In the genomic region with DNA sequence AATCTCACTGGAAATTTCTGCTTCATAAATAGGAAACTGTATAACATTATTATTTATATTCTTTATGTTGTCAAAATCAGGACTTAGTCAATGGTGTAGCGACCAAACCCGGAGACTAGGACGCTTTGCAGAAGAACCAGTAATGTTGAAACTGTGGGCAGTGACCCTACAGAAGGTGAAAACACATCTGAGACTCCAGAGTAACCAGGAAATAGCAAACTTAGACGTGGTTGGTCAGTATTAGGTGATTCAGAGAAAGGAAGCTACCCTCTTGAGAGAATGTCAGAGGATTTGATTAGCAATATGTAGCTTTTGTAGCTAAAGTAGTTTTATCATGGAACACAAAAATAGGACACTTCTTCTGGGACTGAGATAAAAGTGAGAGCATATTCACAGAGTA, we compare ENCODE assay signal across 22 cellular contexts.
"Had no signal": no experiment of that assay in that cellular context is flagged by ENCODE, and none has a peak within 500 bp of the region (broad histone marks: within the 10 kb centered on the region; RNA-seq: fewer than 3 reads in every experiment).

No MANE protein-coding gene starts in this region.

- H3K4me3 ChIP-seq: breast epithelium, colonic mucosa, esophagus muscularis mucosa, heart left ventricle, left ventricle myocardium inferior, lung, mucosa of descending colon, right lobe of liver, testis, transverse colon had no signal

- DNase-seq: activated CD4-positive, alpha-beta memory T cell treated with anti-CD3 and anti-CD28 coated beads, Interleukin-2, amount 10 ng/mL, durations not matched to agents 7 days and 5 days; activated CD4-positive, alpha-beta T cell treated with anti-CD3 and anti-CD28 coated beads for 1 hour; activated CD4-positive, alpha-beta T cell treated with anti-CD3 and anti-CD28 coated beads, Interleukin-2, amount 10 ng/mL, durations not matched to agents 7 days and 5 days; activated CD8-positive, alpha-beta memory T cell treated with anti-CD3 and anti-CD28 coated beads, Interleukin-2, amount 50 U/mL, for 48 hours; activated T-cell treated with anti-CD3 and anti-CD28 coated beads, Interleukin-2, amount 50 U/mL, for 4 hours; colonic mucosa; foreskin keratinocyte; heart left ventricle; left ventricle myocardium inferior; mucosa of descending colon; right lobe of liver; stimulated activated CD4-positive, alpha-beta T cell treated with anti-CD3 and anti-CD28 coated beads, Interleukin-2, amount 100 ng/mL, for 48 hours; stimulated activated naive CD8-positive, alpha-beta T cell treated with anti-CD3 and anti-CD28 coated beads, Interleukin-15, Interleukin-2, amounts not matched to agents 100 U/mL and 50 U/mL, for 24 hours; T-helper 17 cell; testis; transverse colon had no signal

- H3K9me3 ChIP-seq: breast epithelium, colonic mucosa, esophagus muscularis mucosa, heart left ventricle, left ventricle myocardium inferior, mucosa of descending colon, right lobe of liver, testis, transverse colon had no signal

- H3K27ac ChIP-seq: breast epithelium, colonic mucosa, esophagus muscularis mucosa, foreskin keratinocyte, heart left ventricle, left ventricle myocardium inferior, right lobe of liver, testis, transverse colon had no signal

- H3K27me3 ChIP-seq: breast epithelium, colonic mucosa, esophagus muscularis mucosa, foreskin keratinocyte, heart left ventricle, right lobe of liver, testis, transverse colon had no signal

- H3K4me1 ChIP-seq: breast epithelium, colonic mucosa, esophagus muscularis mucosa, heart left ventricle, left ventricle myocardium inferior, right lobe of liver, testis, transverse colon had no signal

- H3K36me3 ChIP-seq: breast epithelium, colonic mucosa, esophagus muscularis mucosa, heart left ventricle, left ventricle myocardium inferior, right lobe of liver, transverse colon had no signal

- ATAC-seq: activated naive CD4-positive, alpha-beta T cell treated with anti-CD3 and anti-CD28 coated beads, Interleukin-2, amount 50 U/mL, for 72 hours; activated T-cell treated with anti-CD3 and anti-CD28 coated beads, Interleukin-2, amount 50 U/mL, for 4 hours; activated T-helper 17 cell treated with anti-CD3 and anti-CD28 coated beads, Interleukin-2, amount 50 U/mL, for 72 hours; foreskin keratinocyte; heart left ventricle; mucosa of descending colon; natural killer cell treated with Interleukin-12 subunit alpha and Interleukin-12 subunit beta and Interleukin-15 and Interleukin-18, amount 100 ng/mL, for 72 hours; right lobe of liver; stimulated activated naive CD8-positive, alpha-beta T cell treated with anti-CD3 and anti-CD28 coated beads, Interleukin-15, Interleukin-2, amounts not matched to agents 100 U/mL and 50 U/mL, for 24 hours; T-helper 17 cell had no signal
